1 cellular context compared by ENCODE assay signal in the genomic region with DNA sequence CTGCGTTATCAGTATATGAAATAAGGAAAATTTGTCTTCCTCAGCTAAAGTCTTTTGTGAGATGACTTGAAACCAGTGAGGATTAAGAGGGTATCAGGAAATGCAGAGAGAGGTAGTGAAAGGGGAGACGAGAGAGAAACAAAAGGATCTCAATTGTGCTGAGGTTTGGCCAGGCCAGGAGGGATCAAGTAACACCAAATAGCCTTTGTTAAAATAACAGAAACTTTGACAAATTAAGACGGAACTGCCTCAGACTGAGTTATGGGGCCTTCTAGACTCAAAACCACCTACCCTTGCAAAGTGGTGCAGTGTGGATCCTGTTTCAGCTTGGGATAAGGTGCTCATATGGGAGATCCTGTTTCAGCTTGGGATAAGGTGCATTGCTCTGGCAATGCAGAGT.
TF ChIP-seq lines count a peak whose summit lies in the region.

No MANE protein-coding gene starts in this region.

TF ChIP-seq in GM23338, 12 proteins besides CTCF, POLR2A, EP300 and RAD21:
- TF ChIP-seq, protein P1, sequence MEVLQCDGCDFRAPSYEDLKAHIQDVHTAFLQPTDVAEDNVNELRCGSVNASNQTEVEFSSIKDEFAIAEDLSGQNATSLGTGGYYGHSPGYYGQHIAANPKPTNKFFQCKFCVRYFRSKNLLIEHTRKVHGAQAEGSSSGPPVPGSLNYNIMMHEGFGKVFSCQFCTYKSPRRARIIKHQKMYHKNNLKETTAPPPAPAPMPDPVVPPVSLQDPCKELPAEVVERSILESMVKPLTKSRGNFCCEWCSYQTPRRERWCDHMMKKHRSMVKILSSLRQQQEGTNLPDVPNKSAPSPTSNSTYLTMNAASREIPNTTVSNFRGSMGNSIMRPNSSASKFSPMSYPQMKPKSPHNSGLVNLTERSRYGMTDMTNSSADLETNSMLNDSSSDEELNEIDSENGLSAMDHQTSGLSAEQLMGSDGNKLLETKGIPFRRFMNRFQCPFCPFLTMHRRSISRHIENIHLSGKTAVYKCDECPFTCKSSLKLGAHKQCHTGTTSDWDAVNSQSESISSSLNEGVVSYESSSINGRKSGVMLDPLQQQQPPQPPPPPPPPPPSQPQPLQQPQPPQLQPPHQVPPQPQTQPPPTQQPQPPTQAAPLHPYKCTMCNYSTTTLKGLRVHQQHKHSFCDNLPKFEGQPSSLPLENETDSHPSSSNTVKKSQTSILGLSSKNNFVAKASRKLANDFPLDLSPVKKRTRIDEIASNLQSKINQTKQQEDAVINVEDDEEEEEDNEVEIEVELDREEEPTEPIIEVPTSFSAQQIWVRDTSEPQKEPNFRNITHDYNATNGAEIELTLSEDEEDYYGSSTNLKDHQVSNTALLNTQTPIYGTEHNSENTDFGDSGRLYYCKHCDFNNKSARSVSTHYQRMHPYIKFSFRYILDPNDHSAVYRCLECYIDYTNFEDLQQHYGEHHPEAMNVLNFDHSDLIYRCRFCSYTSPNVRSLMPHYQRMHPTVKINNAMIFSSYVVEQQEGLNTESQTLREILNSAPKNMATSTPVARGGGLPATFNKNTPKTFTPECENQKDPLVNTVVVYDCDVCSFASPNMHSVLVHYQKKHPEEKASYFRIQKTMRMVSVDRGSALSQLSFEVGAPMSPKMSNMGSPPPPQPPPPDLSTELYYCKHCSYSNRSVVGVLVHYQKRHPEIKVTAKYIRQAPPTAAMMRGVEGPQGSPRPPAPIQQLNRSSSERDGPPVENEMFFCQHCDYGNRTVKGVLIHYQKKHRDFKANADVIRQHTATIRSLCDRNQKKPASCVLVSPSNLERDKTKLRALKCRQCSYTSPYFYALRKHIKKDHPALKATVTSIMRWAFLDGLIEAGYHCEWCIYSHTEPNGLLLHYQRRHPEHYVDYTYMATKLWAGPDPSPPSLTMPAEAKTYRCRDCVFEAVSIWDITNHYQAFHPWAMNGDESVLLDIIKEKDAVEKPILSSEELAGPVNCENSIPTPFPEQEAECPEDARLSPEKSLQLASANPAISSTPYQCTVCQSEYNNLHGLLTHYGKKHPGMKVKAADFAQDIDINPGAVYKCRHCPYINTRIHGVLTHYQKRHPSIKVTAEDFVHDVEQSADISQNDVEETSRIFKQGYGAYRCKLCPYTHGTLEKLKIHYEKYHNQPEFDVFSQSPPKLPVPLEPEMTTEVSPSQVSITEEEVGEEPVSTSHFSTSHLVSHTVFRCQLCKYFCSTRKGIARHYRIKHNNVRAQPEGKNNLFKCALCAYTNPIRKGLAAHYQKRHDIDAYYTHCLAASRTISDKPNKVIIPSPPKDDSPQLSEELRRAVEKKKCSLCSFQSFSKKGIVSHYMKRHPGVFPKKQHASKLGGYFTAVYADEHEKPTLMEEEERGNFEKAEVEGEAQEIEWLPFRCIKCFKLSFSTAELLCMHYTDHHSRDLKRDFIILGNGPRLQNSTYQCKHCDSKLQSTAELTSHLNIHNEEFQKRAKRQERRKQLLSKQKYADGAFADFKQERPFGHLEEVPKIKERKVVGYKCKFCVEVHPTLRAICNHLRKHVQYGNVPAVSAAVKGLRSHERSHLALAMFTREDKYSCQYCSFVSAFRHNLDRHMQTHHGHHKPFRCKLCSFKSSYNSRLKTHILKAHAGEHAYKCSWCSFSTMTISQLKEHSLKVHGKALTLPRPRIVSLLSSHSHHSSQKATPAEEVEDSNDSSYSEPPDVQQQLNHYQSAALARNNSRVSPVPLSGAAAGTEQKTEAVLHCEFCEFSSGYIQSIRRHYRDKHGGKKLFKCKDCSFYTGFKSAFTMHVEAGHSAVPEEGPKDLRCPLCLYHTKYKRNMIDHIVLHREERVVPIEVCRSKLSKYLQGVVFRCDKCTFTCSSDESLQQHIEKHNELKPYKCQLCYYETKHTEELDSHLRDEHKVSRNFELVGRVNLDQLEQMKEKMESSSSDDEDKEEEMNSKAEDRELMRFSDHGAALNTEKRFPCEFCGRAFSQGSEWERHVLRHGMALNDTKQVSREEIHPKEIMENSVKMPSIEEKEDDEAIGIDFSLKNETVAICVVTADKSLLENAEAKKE (CRISPR knock-in tag; IDR thresholded peaks at IDR 0.05), result no peak
- TF ChIP-seq CREB1 (CRISPR knock-in tag; IDR thresholded peaks at IDR 0.05; ENCODE audit: low read depth) (no peak), STAT1 (IDR thresholded peaks at IDR 0.05; ENCODE audit: unreplicated experiment) (no peak), EZH2phosphoT487 (IDR thresholded peaks at IDR 0.05; ENCODE audit: unreplicated experiment) (no peak), ZNF331 (CRISPR knock-in tag; IDR thresholded peaks at IDR 0.05; ENCODE audit: low read depth) (no peak), POLR2AphosphoS5 (IDR thresholded peaks at IDR 0.05; ENCODE audit: low read depth) (no peak), EZH2 (IDR thresholded peaks at IDR 0.05; ENCODE audit: low read depth, unreplicated experiment) (no peak), NANOG (IDR thresholded peaks at IDR 0.05; ENCODE audit: borderline replicate concordance) (no peak)
